10 cellular contexts compared by ENCODE assay signal in the genomic region with DNA sequence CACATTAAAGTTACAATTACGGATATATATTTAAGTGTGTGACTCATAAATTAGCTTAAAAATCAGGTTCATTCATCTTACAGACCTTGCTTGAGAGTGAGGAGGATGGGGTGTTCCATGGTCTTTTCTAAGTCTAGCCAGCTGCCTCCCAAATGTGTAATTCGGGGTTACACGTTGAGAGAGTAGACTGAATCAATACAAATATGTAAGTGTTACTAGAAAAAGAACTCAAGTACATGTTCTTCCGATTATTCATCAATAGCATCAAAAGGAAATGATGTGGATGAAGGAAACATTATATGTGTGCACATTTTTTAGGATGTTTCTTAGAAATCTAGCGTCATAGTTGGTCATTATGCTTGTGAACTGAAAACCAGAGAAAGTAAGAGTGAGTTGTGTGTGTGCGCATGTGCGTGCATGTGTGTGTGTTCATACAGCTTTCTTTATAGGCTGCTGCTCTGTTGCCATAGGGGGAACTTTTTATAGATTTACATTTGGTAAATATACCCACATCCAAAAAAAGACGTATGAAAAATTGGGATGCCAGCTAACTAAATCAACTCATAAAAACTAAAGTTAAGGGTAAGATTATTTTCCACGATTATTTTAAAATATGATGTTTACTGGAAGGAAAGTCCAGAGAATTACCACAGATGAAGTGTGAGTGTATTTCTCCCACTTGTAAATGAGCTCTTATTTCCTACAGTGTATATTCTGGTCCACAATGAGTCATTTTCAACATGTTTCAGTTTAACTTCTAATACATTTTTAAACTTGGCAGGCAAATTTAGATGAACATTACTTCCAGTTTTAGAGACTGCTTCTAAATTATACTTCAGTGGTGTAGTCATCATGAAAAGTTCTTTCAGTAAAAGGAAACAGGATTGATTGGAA.
A peak's percentile ranks its signal among the peaks of the same experiment; 100 is the strongest.
DNase-seq lines count a peak whose midpoint lies in the region; ATAC-seq and TF ChIP-seq lines count a peak whose summit lies in the region.
"Had no signal": no experiment of that assay in that cellular context is flagged by ENCODE, and none has a peak within 500 bp of the region (broad histone marks: within the 10 kb centered on the region; RNA-seq: fewer than 3 reads in every experiment).

No MANE protein-coding gene starts in this region.

- no peaks in the 10 kb centered on the region for H3K27me3 Mint-ChIP-seq in activated T-cell treated with anti-CD3 and anti-CD28 coated beads, Interleukin-2, amount 50 U/mL, for 72 hours (ENCODE audit: low read depth)
- H3K27me3 Mint-ChIP-seq: CD4-positive, alpha-beta T cell had no signal

- peaks cover 0 to 4% of the 10 kb centered on the region in 2 donors for H3K9me3 Mint-ChIP-seq in activated T-cell treated with anti-CD3 and anti-CD28 coated beads, Interleukin-2, amount 50 U/mL, for 72 hours
- H3K9me3 Mint-ChIP-seq: CD4-positive, alpha-beta T cell had no signal

- ATAC-seq in activated T-cell treated with anti-CD3 and anti-CD28 coated beads, Interleukin-2, amount 50 U/mL, for 72 hours (replicated peaks in 1 of 2), result peak; percentile 66 to 86
- peak; percentile 80 for ATAC-seq in GM21737 (IDR thresholded peaks at IDR 0.05; ENCODE audit: unreplicated experiment)
- ATAC-seq in HG03571 (IDR thresholded peaks at IDR 0.05; ENCODE audit: unreplicated experiment), result peak; percentile 83
- peak; percentile 54 for ATAC-seq in omental fat pad (ENCODE audit: low FRiP score)

- no peak for TF ChIP-seq CTCF in omental fat pad (IDR thresholded peaks at IDR 0.05)

- H3K36me3 Mint-ChIP-seq in activated T-cell treated with anti-CD3 and anti-CD28 coated beads, Interleukin-2, amount 50 U/mL, for 72 hours (ENCODE audit: insufficient read depth in 2 of 2), result peaks cover 9 to 14% of the 10 kb centered on the region in 2 donors

- peak overlapping the region; percentile 4 to 79 for H3K4me3 Mint-ChIP-seq in activated T-cell treated with anti-CD3 and anti-CD28 coated beads, Interleukin-2, amount 50 U/mL, for 72 hours
- H3K4me3 Mint-ChIP-seq: CD4-positive, alpha-beta T cell had no signal

- peak in 1 of 2 donors; percentile 13 for DNase-seq in activated T-cell treated with anti-CD3 and anti-CD28 coated beads, Interleukin-2, amount 50 U/mL, for 72 hours
- no peak for DNase-seq in activated T-cell treated with anti-CD3 and anti-CD28 coated beads for 4 hours
- no peak for DNase-seq in omental fat pad (ENCODE audit: low spot score)
- DNase-seq in central memory CD4-positive, alpha-beta T cell, result no peak
- no peak for DNase-seq in GDM1 (lab: John Stamatoyannopoulos, UW)
- no peak for DNase-seq in NOMO-1 treated with DMSO at 0.1 percent for 48 hours (lab: John Stamatoyannopoulos, UW; ENCODE audit: unreplicated experiment)
- DNase-seq: CD4-positive, alpha-beta T cell; KG1 had no signal

- peak overlapping the region; percentile 90 for H3K27ac Mint-ChIP-seq in activated T-cell treated with anti-CD3 and anti-CD28 coated beads, Interleukin-2, amount 50 U/mL, for 72 hours
- H3K27ac Mint-ChIP-seq: CD4-positive, alpha-beta T cell had no signal

- H3K4me1 Mint-ChIP-seq in activated T-cell treated with anti-CD3 and anti-CD28 coated beads, Interleukin-2, amount 50 U/mL, for 72 hours (ENCODE audit: low read depth), result peaks cover 17% of the 10 kb centered on the region
